In genomic region chr10:75446508-75446907, GRCh38 we compare ENCODE assay signal across 2 cellular contexts.
TF ChIP-seq lines count a peak whose summit lies in the region.

No MANE protein-coding gene starts in this region.

TF ChIP-seq in HepG2, 621 proteins besides CTCF, POLR2A, EP300 and RAD21:
- TF ChIP-seq ZNF12 (CRISPR knock-in tag; IDR thresholded peaks at IDR 0.05) (peak; percentile 99), MLX (CRISPR knock-in tag; IDR thresholded peaks at IDR 0.05) (no peak)

TF ChIP-seq in GM23338, 12 proteins besides CTCF, POLR2A, EP300 and RAD21:
- TF ChIP-seq ZNF114 (CRISPR knock-in tag; IDR thresholded peaks at IDR 0.05) (no peak), CREB1 (CRISPR knock-in tag; IDR thresholded peaks at IDR 0.05; ENCODE audit: low read depth) (no peak), ETS1 (IDR thresholded peaks at IDR 0.05) (no peak)
